In the genomic region with DNA sequence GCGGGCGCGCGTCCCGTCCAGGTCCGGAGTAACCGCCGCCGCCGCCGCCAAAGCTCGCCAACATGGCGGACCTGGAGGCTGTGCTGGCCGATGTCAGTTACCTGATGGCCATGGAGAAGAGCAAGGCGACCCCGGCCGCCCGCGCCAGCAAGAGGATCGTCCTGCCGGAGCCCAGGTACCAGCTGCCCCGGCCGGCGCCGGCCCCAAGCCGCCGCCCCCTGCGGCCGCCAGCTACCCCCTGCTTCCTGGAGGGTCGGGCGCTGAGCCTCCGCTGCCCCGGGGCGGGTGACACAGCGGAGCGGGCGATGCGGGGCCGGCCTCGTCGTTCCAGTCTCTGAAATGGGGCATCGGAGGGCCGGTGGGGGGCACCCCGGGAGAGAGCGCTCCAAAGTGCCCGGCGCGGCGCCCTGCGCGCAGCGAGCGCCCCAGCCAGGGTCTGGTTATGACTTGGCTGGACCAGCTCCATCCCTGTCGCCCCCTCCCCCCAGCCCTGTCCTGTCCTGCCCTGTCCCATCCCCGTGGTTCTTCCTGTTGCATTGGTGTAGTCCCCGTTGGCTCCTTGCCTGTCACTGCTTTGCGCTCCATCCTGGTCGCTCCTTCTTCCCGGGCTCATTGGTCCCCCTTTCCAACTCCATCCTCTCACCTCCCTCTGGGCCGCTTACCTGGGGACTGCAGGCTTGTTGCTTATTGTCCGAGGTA, we compare ENCODE assay signal across 8 cellular contexts. TPM values are rescaled to one million over a fixed set of nuclear protein-coding genes. Genes with fewer than 3 reads are reported as not detected.
DNase-seq lines count a peak whose midpoint lies in the region; ATAC-seq and TF ChIP-seq lines count a peak whose summit lies in the region.

No MANE protein-coding gene starts in this region.

- H3K27ac ChIP-seq in neuronal stem cell (replicated peaks; ENCODE audit: low read length) = no peak overlapping the region

- no peaks in the 10 kb centered on the region for H3K36me3 Mint-ChIP-seq in activated CD4-positive, alpha-beta memory T cell treated with anti-CD3 and anti-CD28 coated beads for 36 hours

- no peak for TF ChIP-seq CTCF in fibroblast of pulmonary artery (IDR thresholded peaks at IDR 0.05; ENCODE audit: low read length, missing control alignments)

- no CpG with 5 or more reads among the region's 61 CpGs for WGBS in neuronal stem cell (ENCODE audit: extremely low coverage in 2 of 2, insufficient read length in 2 of 2, insufficient replicate concordance in 1 of 2), 2 donors

- H3K9me3 Mint-ChIP-seq in activated CD4-positive, alpha-beta memory T cell treated with anti-CD3 and anti-CD28 coated beads for 36 hours = no peaks in the 10 kb centered on the region

- peak overlapping the region; percentile 66 for H2BK5ac ChIP-seq in neuronal stem cell (ENCODE audit: low read length)

- CTCF ChIA-PET in activated CD4-positive, alpha-beta memory T cell treated with anti-CD3 and anti-CD28 coated beads for 36 hours (lab: Charles Lee) = interaction anchor here (1.0 kb wide), 1 partner anchor 102 kb away, joined by 3 read pairs; no protein-coding TSS in a partner anchor

- POLR2A ChIA-PET in activated CD4-positive, alpha-beta memory T cell treated with anti-CD3 and anti-CD28 coated beads for 36 hours (lab: Charles Lee) = no interaction called here

- H3K36me3 ChIP-seq in neuronal stem cell (replicated peaks in 1 of 2; ENCODE audit: control insufficient read depth in 2 of 2, insufficient read depth in 2 of 2, low read length in 2 of 2) = no peaks in the 10 kb centered on the region

- peak overlapping the region; percentile 56 for H3K14ac ChIP-seq in neuronal stem cell (ENCODE audit: low read length)

- peaks cover 2% of the 10 kb centered on the region for H3K79me1 ChIP-seq in neuronal stem cell (ENCODE audit: low read depth, low read length)

- peaks cover 0 to 5% (median 0%) of the 10 kb centered on the region in 3 experiments for H3K27me3 ChIP-seq in neuronal stem cell (ENCODE audit: control insufficient read depth in 3 of 3, insufficient read depth in 3 of 3, low read depth in 1 of 3, low read length in 3 of 3)

- H3K27me3 Mint-ChIP-seq in activated CD4-positive, alpha-beta memory T cell treated with anti-CD3 and anti-CD28 coated beads for 36 hours = peaks cover 17% of the 10 kb centered on the region

- peak; percentile 12 for ATAC-seq in HG03442 (IDR thresholded peaks at IDR 0.05; ENCODE audit: unreplicated experiment)
- ATAC-seq in HG02884 (IDR thresholded peaks at IDR 0.05; ENCODE audit: unreplicated experiment) = no peak

- H2BK15ac ChIP-seq in neuronal stem cell (ENCODE audit: low read length) = no peak overlapping the region

- peaks cover 8 to 24% of the 10 kb centered on the region in 2 donors for H3K4me1 ChIP-seq in neuronal stem cell (ENCODE audit: control insufficient read depth in 2 of 2, insufficient read depth in 1 of 2, low read depth in 1 of 2, low read length in 2 of 2)

- no peak overlapping the region for H2BK12ac ChIP-seq in neuronal stem cell (ENCODE audit: low read length)

- H4K8ac ChIP-seq in neuronal stem cell (ENCODE audit: low read depth, low read length) = no peak overlapping the region

- DNase-seq in NCI-H1417 (lab: John Stamatoyannopoulos, UW) (peak in 2 of 3 experiments; percentile 27 to 55), NCI-H1417 treated with DMSO at 0.1 percent for 48 hours (lab: John Stamatoyannopoulos, UW) (no peak), fibroblast of pulmonary artery (ENCODE audit: low read depth) (no peak), neuronal stem cell (ENCODE audit: low spot score) (no peak), inferior parietal cortex (ENCODE audit: extremely low spot score) (no peak)
- DNase-seq in activated CD4-positive, alpha-beta memory T cell treated with anti-CD3 and anti-CD28 coated beads for 36 hours = peak; percentile 31

- H2AFZ ChIP-seq in neuronal stem cell (ENCODE audit: low read length) = peak overlapping the region; percentile 96

- no peak overlapping the region for H3K4ac ChIP-seq in neuronal stem cell (ENCODE audit: low read length)

- H3K4me2 ChIP-seq in neuronal stem cell (ENCODE audit: insufficient read depth, low read length, poor library complexity, severe bottlenecking) = peak overlapping the region; percentile 80

- H3K9me3 ChIP-seq in neuronal stem cell (replicated peaks in 1 of 2; ENCODE audit: control insufficient read depth in 2 of 2, insufficient read depth in 1 of 2, low read depth in 1 of 2, low read length in 2 of 2) = no peaks in the 10 kb centered on the region

- intact Hi-C loops in activated CD4-positive, alpha-beta memory T cell treated with anti-CD3 and anti-CD28 coated beads for 36 hours (cut with micrococcal nuclease) = loop anchor here (2.0 to 10.0 kb wide), 4 partner anchors 80 to 727 kb away; no protein-coding TSS in a partner anchor

- H3K4me3 ChIP-seq in fibroblast of pulmonary artery (replicated peaks; ENCODE audit: low read depth, low read length) (peak overlapping the region; percentile 54), neuronal stem cell (ENCODE audit: low read length in 2 of 2) (peak overlapping the region; percentile 62 to 95)

- peak overlapping the region; percentile 70 for H3K9ac ChIP-seq in neuronal stem cell (ENCODE audit: low read depth, low read length, poor library complexity)

- H3K4me3 Mint-ChIP-seq in activated CD4-positive, alpha-beta memory T cell treated with anti-CD3 and anti-CD28 coated beads for 36 hours = peak overlapping the region; percentile 85

- no peak overlapping the region for H2BK120ac ChIP-seq in neuronal stem cell (ENCODE audit: low read depth, low read length)

- no peak overlapping the region for H4K91ac ChIP-seq in neuronal stem cell (ENCODE audit: low read depth, low read length, poor library complexity)

- H3K18ac ChIP-seq in neuronal stem cell (ENCODE audit: low read length) = peak overlapping the region; percentile 44

- H3K27ac Mint-ChIP-seq in activated CD4-positive, alpha-beta memory T cell treated with anti-CD3 and anti-CD28 coated beads for 36 hours = no peak overlapping the region

- H3K4me1 Mint-ChIP-seq in activated CD4-positive, alpha-beta memory T cell treated with anti-CD3 and anti-CD28 coated beads for 36 hours (ENCODE audit: low read depth) = peaks cover 32% of the 10 kb centered on the region

- peak overlapping the region; percentile 8 for H2AK5ac ChIP-seq in neuronal stem cell (ENCODE audit: low read depth, low read length)

- H3K23ac ChIP-seq in neuronal stem cell (ENCODE audit: low read depth, low read length, poor library complexity) = no peak overlapping the region

RNA-seq across cellular contexts. Expression of gene GRK3, which starts 0.7 kb away (rescaled TPM):
- total RNA-seq in activated CD4-positive, alpha-beta memory T cell treated with anti-CD3 and anti-CD28 coated beads for 36 hours = 1 to 10 TPM; 7.5 to 8.6 TPM
- 13.5 TPM for polyA plus RNA-seq in neuronal stem cell (2013, experiment 1 of 2)
- 13.4 TPM for polyA plus RNA-seq in neuronal stem cell (2013, experiment 2 of 2)

Comparison
In these comparisons a context has a peak if more than half of its experiments do, and no peak if none do; other contexts are left out.
1. DNase-seq: peak in NCI-H1417 (2 of 3) and activated CD4-positive, alpha-beta memory T cell treated with anti-CD3 and anti-CD28 coated beads for 36 hours (single experiment); none in NCI-H1417 treated with DMSO at 0.1 percent for 48 hours (single experiment), fibroblast of pulmonary artery (single experiment), neuronal stem cell (single experiment) and inferior parietal cortex (single experiment).